Comparison of ENCODE assay signal across 23 cellular contexts in the genomic region with DNA sequence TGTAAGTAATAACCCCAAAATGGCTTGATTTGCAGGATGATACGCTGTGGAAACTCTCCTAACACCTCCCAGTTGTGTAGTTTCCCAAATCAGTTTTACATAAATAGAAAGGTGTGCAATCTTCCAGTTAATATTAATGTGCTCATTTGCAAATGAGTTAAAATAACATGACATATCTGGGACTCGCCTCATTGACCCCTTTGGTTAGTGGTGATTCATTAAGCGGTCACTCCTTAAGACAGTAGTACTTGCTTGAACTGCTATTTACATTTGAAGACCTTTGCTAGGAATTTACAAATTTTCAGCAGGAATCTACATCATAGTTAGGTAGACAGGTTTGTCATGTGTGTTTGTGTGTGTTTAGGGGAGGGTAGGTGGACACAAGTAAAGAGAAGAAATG.
A peak's percentile ranks its signal among the peaks of the same experiment; 100 is the strongest.
DNase-seq lines count a peak whose midpoint lies in the region; ATAC-seq, FAIRE-seq and TF ChIP-seq lines count a peak whose summit lies in the region.
"Had no signal": no experiment of that assay in that cellular context is flagged by ENCODE, and none has a peak within 500 bp of the region (broad histone marks: within the 10 kb centered on the region; RNA-seq: fewer than 3 reads in every experiment).

No MANE protein-coding gene starts in this region.

- DNase-seq in kidney tubule cell (ENCODE audit: low spot score) (peak; percentile 86), GF-D8 (lab: John Stamatoyannopoulos, UW) (no peak), NCI-H1417 (lab: John Stamatoyannopoulos, UW) (no peak), dedifferentiated amniotic fluid mesenchymal stem cell (ENCODE audit: extremely low spot score) (no peak), D721Med (ENCODE audit: insufficient read length, low spot score) (no peak)
- DNase-seq: activated CD4-positive, CD25-positive, alpha-beta regulatory T cell treated with anti-CD3 and anti-CD28 coated beads, Interleukin-2, amount 50 U/mL, for 72 hours; activated CD8-positive, alpha-beta memory T cell treated with anti-CD3 and anti-CD28 coated beads, Interleukin-2, amount 50 U/mL, for 48 hours; activated naive CD4-positive, alpha-beta T cell treated with anti-CD3 and anti-CD28 coated beads, Interleukin-2, amount 10 ng/mL, durations not matched to agents 7 days and 5 days; BE2C; brain microvascular endothelial cell; DMS153; dorsolateral prefrontal cortex; esophagus squamous epithelium; heart right ventricle; mesenchymal stem cell; natural killer cell; posterior cingulate gyrus; SHP77 treated with DMSO at 0.1 percent for 48 hours; stimulated activated naive CD4-positive, alpha-beta T cell treated with Interleukin-2 at 50 U/mL for 16 hours; upper lobe of left lung had no signal

- ATAC-seq in GM18909 (IDR thresholded peaks at IDR 0.05; ENCODE audit: poor library complexity, unreplicated experiment), result peak; percentile 43
- peak; percentile 28 for ATAC-seq in GM21529 (IDR thresholded peaks at IDR 0.05; ENCODE audit: unreplicated experiment)
- peak; percentile 39 for ATAC-seq in HG03378 (IDR thresholded peaks at IDR 0.05; ENCODE audit: unreplicated experiment)
- ATAC-seq: heart right ventricle, natural killer cell had no signal

- TF ChIP-seq CTCF in D721Med (IDR thresholded peaks at IDR 0.05; ENCODE audit: insufficient read depth, missing control alignments), result no peak

- FAIRE-seq in D721Med (lab: Jason Lieb, UNC), result no peak
